Comparison of ENCODE assay signal across 1 cellular context in the genomic region with DNA sequence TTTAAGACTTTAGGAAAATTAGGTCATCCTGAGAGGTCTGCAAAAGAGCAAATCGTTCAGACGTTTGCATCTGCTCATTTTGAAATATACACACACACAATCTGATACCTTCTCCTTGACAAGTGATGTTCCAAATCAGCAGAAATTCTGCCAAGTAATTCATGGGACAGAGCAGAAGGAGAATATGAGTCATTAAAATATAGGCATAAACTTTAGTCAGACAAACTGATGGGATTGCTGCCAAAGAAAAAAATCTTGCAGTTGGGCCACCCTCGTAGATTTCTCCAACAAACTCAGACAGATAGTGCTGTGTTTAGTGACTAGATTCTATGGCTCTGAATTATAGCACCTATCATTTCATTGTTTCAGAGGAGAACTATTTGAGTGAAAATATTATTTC.
TF ChIP-seq lines count a peak whose summit lies in the region.

No MANE protein-coding gene starts in this region.

TF ChIP-seq in SK-N-SH, 30 proteins besides CTCF, POLR2A, EP300 and RAD21 (continued from another document):
- TF ChIP-seq, protein P1, sequence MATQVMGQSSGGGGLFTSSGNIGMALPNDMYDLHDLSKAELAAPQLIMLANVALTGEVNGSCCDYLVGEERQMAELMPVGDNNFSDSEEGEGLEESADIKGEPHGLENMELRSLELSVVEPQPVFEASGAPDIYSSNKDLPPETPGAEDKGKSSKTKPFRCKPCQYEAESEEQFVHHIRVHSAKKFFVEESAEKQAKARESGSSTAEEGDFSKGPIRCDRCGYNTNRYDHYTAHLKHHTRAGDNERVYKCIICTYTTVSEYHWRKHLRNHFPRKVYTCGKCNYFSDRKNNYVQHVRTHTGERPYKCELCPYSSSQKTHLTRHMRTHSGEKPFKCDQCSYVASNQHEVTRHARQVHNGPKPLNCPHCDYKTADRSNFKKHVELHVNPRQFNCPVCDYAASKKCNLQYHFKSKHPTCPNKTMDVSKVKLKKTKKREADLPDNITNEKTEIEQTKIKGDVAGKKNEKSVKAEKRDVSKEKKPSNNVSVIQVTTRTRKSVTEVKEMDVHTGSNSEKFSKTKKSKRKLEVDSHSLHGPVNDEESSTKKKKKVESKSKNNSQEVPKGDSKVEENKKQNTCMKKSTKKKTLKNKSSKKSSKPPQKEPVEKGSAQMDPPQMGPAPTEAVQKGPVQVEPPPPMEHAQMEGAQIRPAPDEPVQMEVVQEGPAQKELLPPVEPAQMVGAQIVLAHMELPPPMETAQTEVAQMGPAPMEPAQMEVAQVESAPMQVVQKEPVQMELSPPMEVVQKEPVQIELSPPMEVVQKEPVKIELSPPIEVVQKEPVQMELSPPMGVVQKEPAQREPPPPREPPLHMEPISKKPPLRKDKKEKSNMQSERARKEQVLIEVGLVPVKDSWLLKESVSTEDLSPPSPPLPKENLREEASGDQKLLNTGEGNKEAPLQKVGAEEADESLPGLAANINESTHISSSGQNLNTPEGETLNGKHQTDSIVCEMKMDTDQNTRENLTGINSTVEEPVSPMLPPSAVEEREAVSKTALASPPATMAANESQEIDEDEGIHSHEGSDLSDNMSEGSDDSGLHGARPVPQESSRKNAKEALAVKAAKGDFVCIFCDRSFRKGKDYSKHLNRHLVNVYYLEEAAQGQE (IDR thresholded peaks at IDR 0.05; ENCODE audit: low read depth, low read length) = no peak
- TF ChIP-seq RCOR1 (IDR thresholded peaks at IDR 0.05; ENCODE audit: low read length) (no peak), NRF1 (IDR thresholded peaks at IDR 0.05; ENCODE audit: low read depth, low read length) (no peak), SIN3A (IDR thresholded peaks at IDR 0.05; ENCODE audit: borderline replicate concordance, low read depth, low read length) (peak; percentile 66; the same call in 1 of the 2 replicates), FOXM1 (IDR thresholded peaks at IDR 0.05; ENCODE audit: low read depth) (peak; percentile 78; the same call in 1 of the 2 replicates), TAF1 (IDR thresholded peaks at IDR 0.05; ENCODE audit: borderline replicate concordance, low read depth, low read length) (no peak; the same call in 1 of the 2 replicates), FOXJ3 (CRISPR knock-in tag; IDR thresholded peaks at IDR 0.05) (no peak), TEAD4 (IDR thresholded peaks at IDR 0.05; ENCODE audit: borderline replicate concordance, insufficient read depth) (peak; percentile 91), ELF1 (IDR thresholded peaks at IDR 0.05) (peak; percentile 44; the same call in 1 of the 2 replicates), CHD2 (IDR thresholded peaks at IDR 0.05; ENCODE audit: low read length, partially characterized antibody) (no peak), TCF12 (IDR thresholded peaks at IDR 0.05) (peak; percentile 97), RXRA (IDR thresholded peaks at IDR 0.05; ENCODE audit: borderline replicate concordance, low read depth) (peak; percentile 82; the same call in 1 of the 2 replicates), SMC3 (IDR thresholded peaks at IDR 0.05; ENCODE audit: low read depth, low read length) (no peak), JUND (IDR thresholded peaks at IDR 0.05) (peak; percentile 98), POLR2AphosphoS5 (IDR thresholded peaks at IDR 0.05; ENCODE audit: low read depth, low read length) (peak; percentile 72; the same call in 1 of the 2 replicates), GABPA (IDR thresholded peaks at IDR 0.05; ENCODE audit: low read depth) (no peak), MXI1 (IDR thresholded peaks at IDR 0.05; ENCODE audit: low read depth, low read length) (no peak), NFIC (IDR thresholded peaks at IDR 0.05; ENCODE audit: borderline replicate concordance) (peak; percentile 100), FOSL2 (IDR thresholded peaks at IDR 0.05; ENCODE audit: borderline replicate concordance, low read depth) (peak; percentile 96), GATA2 (CRISPR knock-in tag; IDR thresholded peaks at IDR 0.05) (no peak), RFX5 (IDR thresholded peaks at IDR 0.05; ENCODE audit: low read length) (no peak), YY1 (IDR thresholded peaks at IDR 0.05; ENCODE audit: low read depth) (no peak)
- TF ChIP-seq, protein P2, sequence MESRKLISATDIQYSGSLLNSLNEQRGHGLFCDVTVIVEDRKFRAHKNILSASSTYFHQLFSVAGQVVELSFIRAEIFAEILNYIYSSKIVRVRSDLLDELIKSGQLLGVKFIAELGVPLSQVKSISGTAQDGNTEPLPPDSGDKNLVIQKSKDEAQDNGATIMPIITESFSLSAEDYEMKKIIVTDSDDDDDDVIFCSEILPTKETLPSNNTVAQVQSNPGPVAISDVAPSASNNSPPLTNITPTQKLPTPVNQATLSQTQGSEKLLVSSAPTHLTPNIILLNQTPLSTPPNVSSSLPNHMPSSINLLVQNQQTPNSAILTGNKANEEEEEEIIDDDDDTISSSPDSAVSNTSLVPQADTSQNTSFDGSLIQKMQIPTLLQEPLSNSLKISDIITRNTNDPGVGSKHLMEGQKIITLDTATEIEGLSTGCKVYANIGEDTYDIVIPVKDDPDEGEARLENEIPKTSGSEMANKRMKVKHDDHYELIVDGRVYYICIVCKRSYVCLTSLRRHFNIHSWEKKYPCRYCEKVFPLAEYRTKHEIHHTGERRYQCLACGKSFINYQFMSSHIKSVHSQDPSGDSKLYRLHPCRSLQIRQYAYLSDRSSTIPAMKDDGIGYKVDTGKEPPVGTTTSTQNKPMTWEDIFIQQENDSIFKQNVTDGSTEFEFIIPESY (IDR thresholded peaks at IDR 0.05; ENCODE audit: borderline replicate concordance, low read depth) = peak; percentile 80; the same call in 1 of the 2 replicates
- TF ChIP-seq, protein P3, sequence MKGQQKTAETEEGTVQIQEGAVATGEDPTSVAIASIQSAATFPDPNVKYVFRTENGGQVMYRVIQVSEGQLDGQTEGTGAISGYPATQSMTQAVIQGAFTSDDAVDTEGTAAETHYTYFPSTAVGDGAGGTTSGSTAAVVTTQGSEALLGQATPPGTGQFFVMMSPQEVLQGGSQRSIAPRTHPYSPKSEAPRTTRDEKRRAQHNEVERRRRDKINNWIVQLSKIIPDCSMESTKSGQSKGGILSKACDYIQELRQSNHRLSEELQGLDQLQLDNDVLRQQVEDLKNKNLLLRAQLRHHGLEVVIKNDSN (IDR thresholded peaks at IDR 0.05; ENCODE audit: borderline replicate concordance, low read depth) = 0 out of 2 replicates have a peak, but pooled peaks have one; percentile 22
- TF ChIP-seq, protein P4, sequence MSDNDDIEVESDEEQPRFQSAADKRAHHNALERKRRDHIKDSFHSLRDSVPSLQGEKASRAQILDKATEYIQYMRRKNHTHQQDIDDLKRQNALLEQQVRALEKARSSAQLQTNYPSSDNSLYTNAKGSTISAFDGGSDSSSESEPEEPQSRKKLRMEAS (IDR thresholded peaks at IDR 0.05; ENCODE audit: low read depth) = peak; percentile 39; the same call in 1 of the 2 replicates
- TF ChIP-seq, protein P5, sequence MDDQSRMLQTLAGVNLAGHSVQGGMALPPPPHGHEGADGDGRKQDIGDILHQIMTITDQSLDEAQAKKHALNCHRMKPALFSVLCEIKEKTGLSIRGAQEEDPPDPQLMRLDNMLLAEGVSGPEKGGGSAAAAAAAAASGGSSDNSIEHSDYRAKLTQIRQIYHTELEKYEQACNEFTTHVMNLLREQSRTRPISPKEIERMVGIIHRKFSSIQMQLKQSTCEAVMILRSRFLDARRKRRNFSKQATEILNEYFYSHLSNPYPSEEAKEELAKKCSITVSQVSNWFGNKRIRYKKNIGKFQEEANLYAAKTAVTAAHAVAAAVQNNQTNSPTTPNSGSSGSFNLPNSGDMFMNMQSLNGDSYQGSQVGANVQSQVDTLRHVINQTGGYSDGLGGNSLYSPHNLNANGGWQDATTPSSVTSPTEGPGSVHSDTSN (IDR thresholded peaks at IDR 0.05) = peak; percentile 97
- TF ChIP-seq, protein P6, sequence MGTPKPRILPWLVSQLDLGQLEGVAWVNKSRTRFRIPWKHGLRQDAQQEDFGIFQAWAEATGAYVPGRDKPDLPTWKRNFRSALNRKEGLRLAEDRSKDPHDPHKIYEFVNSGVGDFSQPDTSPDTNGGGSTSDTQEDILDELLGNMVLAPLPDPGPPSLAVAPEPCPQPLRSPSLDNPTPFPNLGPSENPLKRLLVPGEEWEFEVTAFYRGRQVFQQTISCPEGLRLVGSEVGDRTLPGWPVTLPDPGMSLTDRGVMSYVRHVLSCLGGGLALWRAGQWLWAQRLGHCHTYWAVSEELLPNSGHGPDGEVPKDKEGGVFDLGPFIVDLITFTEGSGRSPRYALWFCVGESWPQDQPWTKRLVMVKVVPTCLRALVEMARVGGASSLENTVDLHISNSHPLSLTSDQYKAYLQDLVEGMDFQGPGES (IDR thresholded peaks at IDR 0.05; ENCODE audit: low read depth, low read length) = no peak
